In genomic region chr1:20885121-20885520, GRCh38 we compare ENCODE assay signal across 28 cellular contexts.
DNase-seq lines count a peak whose midpoint lies in the region; ATAC-seq, FAIRE-seq and TF ChIP-seq lines count a peak whose summit lies in the region.
"Had no signal": no experiment of that assay in that cellular context is flagged by ENCODE, and none has a peak within 500 bp of the region (broad histone marks: within the 10 kb centered on the region; RNA-seq: fewer than 3 reads in every experiment).

No MANE protein-coding gene starts in this region.

- no peak for TF ChIP-seq CTCF in A549 (IDR thresholded peaks at IDR 0.05)
- TF ChIP-seq CTCF in astrocyte of the cerebellum (IDR thresholded peaks at IDR 0.05; ENCODE audit: low read depth, low read length, missing control alignments), result no peak
- no peak for TF ChIP-seq CTCF in hepatocyte (IDR thresholded peaks at IDR 0.05; ENCODE audit: poor library complexity)

- no peaks in the 10 kb centered on the region for H3K9me2 ChIP-seq in hepatocyte (replicated peaks; ENCODE audit: insufficient read depth)

- DNase-seq in A549 (ENCODE audit: low read depth in 1 of 2, low spot score in 1 of 2), result no peak
- peak; percentile 3 for DNase-seq in Jurkat, Clone E6-1 (ENCODE audit: low read depth, low spot score)
- peak; percentile 32 for DNase-seq in astrocyte of the cerebellum (ENCODE audit: low read depth)
- peak; percentile 6 for DNase-seq in hepatocyte (ENCODE audit: low spot score)
- no peak for DNase-seq in DMS53 treated with DMSO at 0.1 percent for 48 hours (lab: John Stamatoyannopoulos, UW; ENCODE audit: unreplicated experiment)
- no peak for DNase-seq in RPMI8226
- DNase-seq in activated naive CD8-positive, alpha-beta T cell treated with anti-CD3 and anti-CD28 coated beads, Interleukin-2, amount 50 U/mL, for 24 hours, result no peak
- DNase-seq: ACHN; activated CD8-positive, alpha-beta memory T cell treated with anti-CD3 and anti-CD28 coated beads for 24 hours; activated naive CD4-positive, alpha-beta T cell treated with anti-CD3 and anti-CD28 coated beads, Interleukin-2, amount 50 U/mL, for 16 hours; activated T-cell treated with anti-CD3 and anti-CD28 coated beads, Interleukin-2, amount 50 U/mL, for 48 hours; colonic mucosa; DMS 273 treated with DMSO at 0.1 percent for 48 hours; GOT3; kidney glomerular epithelial cell; natural killer cell; NCI-H1092; NCI-H2029 treated with DMSO at 0.1 percent for 48 hours; pancreas; right cardiac atrium; stimulated activated CD4-positive, alpha-beta T cell treated with anti-CD3 and anti-CD28 coated beads, Interleukin-15, amount 100 ng/mL, for 24 hours had no signal

- FAIRE-seq in A549 (lab: Jason Lieb, UNC), result no peak
- FAIRE-seq: endometrium, frontal cortex, GM12878, GM19239, pancreas had no signal

- H2AFZ ChIP-seq in hepatocyte, result no peak overlapping the region

- no peak for TF ChIP-seq POLR2A in A549 (IDR thresholded peaks at IDR 0.05; ENCODE audit: low read length)

- H3K27me3 Mint-ChIP-seq in activated naive CD8-positive, alpha-beta T cell treated with anti-CD3 and anti-CD28 coated beads, Interleukin-2, amount 50 U/mL, for 24 hours, result no peaks in the 10 kb centered on the region
- H3K27me3 Mint-ChIP-seq: brain had no signal

- POLR2A ChIA-PET in A549 (lab: Yijun Ruan, JAX), result no interaction called here

- H3K4me3 ChIP-seq in A549 (no peak overlapping the region), astrocyte of the cerebellum (ENCODE audit: low read depth, low read length) (no peak overlapping the region), hepatocyte (no peak overlapping the region)
- H3K4me3 ChIP-seq in Jurkat, Clone E6-1 (ENCODE audit: low read length), result no peak overlapping the region
- H3K4me3 ChIP-seq: colonic mucosa, GM12878, pancreas had no signal

- H4K20me1 ChIP-seq in hepatocyte (ENCODE audit: insufficient read depth, poor library complexity, severe bottlenecking), result no peaks in the 10 kb centered on the region

- H3K27ac Mint-ChIP-seq in activated naive CD8-positive, alpha-beta T cell treated with anti-CD3 and anti-CD28 coated beads, Interleukin-2, amount 50 U/mL, for 24 hours, result no peak overlapping the region
- H3K27ac Mint-ChIP-seq: natural killer cell had no signal

- ATAC-seq in A549 (no peak), HG02610 (IDR thresholded peaks at IDR 0.05; ENCODE audit: unreplicated experiment) (no peak)
- no peak for ATAC-seq in activated naive CD8-positive, alpha-beta T cell treated with anti-CD3 and anti-CD28 coated beads, Interleukin-2, amount 50 U/mL, for 24 hours
- ATAC-seq: GM12878, natural killer cell, pancreas, right cardiac atrium had no signal

- H3K9me3 Mint-ChIP-seq in activated naive CD8-positive, alpha-beta T cell treated with anti-CD3 and anti-CD28 coated beads, Interleukin-2, amount 50 U/mL, for 24 hours, result no peaks in the 10 kb centered on the region
- H3K9me3 Mint-ChIP-seq: brain, natural killer cell had no signal

- H3K36me3 ChIP-seq in hepatocyte (replicated peaks; ENCODE audit: insufficient read depth, low read depth), result no peaks in the 10 kb centered on the region
- H3K36me3 ChIP-seq: colonic mucosa, pancreas had no signal

- TF ChIP-seq RAD21 in A549 (conservative IDR thresholded peaks at IDR 0.05 in 1 of 2, IDR thresholded peaks at IDR 0.05 in 1 of 2), result no peak

- H3K27ac ChIP-seq in A549 (peak overlapping the region; percentile 38 to 60), hepatocyte (no peak overlapping the region)
- H3K27ac ChIP-seq: colonic mucosa, KMS-11, pancreas had no signal

- no peaks in the 10 kb centered on the region for H3K27me3 ChIP-seq in hepatocyte
- H3K27me3 ChIP-seq: colonic mucosa, pancreas had no signal

- H3K9me3 ChIP-seq in A549 (no peaks in the 10 kb centered on the region), hepatocyte (ENCODE audit: low read depth) (no peaks in the 10 kb centered on the region)
- H3K9me3 ChIP-seq: colonic mucosa, pancreas had no signal

- H3K79me2 ChIP-seq in hepatocyte, result no peaks in the 10 kb centered on the region

- in situ Hi-C loops in astrocyte of the cerebellum (cut with HindIII; ENCODE audit: low sequenced_read_pairs), result no loop called here

- no peak overlapping the region for H3K4me3 Mint-ChIP-seq in activated naive CD8-positive, alpha-beta T cell treated with anti-CD3 and anti-CD28 coated beads, Interleukin-2, amount 50 U/mL, for 24 hours
- H3K4me3 Mint-ChIP-seq: brain, natural killer cell had no signal

- CTCF ChIA-PET in A549 (lab: Yijun Ruan, JAX), result interaction anchor here (0.9 kb wide), 1 partner anchor 11 kb away, joined by 3 read pairs; no protein-coding TSS in a partner anchor

- peaks cover 52% of the 10 kb centered on the region for H3K4me1 ChIP-seq in A549
- H3K4me1 ChIP-seq in hepatocyte (ENCODE audit: insufficient read depth), result peaks cover 10% of the 10 kb centered on the region
- H3K4me1 ChIP-seq: colonic mucosa had no signal

- peak overlapping the region; percentile 35; the same call in 2 of the 3 replicates for H3K4me2 ChIP-seq in A549
- no peak overlapping the region for H3K4me2 ChIP-seq in hepatocyte
- H3K4me2 ChIP-seq: KMS-11 had no signal

- 82% methylated on average over 3 of the region's 3 CpGs for WGBS in A549 (ENCODE audit: missing lambda C conversion rate)
- WGBS in hepatocyte (ENCODE audit: low lambda C conversion rate, missing lambda C conversion rate), result 79% methylated on average over 3 of the region's 3 CpGs

- no peaks in the 10 kb centered on the region for H3K4me1 Mint-ChIP-seq in activated naive CD8-positive, alpha-beta T cell treated with anti-CD3 and anti-CD28 coated beads, Interleukin-2, amount 50 U/mL, for 24 hours
- H3K4me1 Mint-ChIP-seq: natural killer cell had no signal

- no peak for TF ChIP-seq EP300 in A549 (IDR thresholded peaks at IDR 0.05)

- H3K36me3 Mint-ChIP-seq in activated naive CD8-positive, alpha-beta T cell treated with anti-CD3 and anti-CD28 coated beads, Interleukin-2, amount 50 U/mL, for 24 hours (ENCODE audit: low read depth), result peaks cover 9% of the 10 kb centered on the region
- H3K36me3 Mint-ChIP-seq: natural killer cell had no signal

TF ChIP-seq in A549, 52 proteins besides CTCF, POLR2A, EP300 and RAD21:
- TF ChIP-seq ZSCAN20 (CRISPR knock-in tag; IDR thresholded peaks at IDR 0.05) (no peak), RNF2 (IDR thresholded peaks at IDR 0.05; ENCODE audit: borderline replicate concordance, low read depth) (no peak), EHMT2 (IDR thresholded peaks at IDR 0.05; ENCODE audit: low read depth) (no peak), KDM5A (IDR thresholded peaks at IDR 0.05) (no peak), BHLHE40 (IDR thresholded peaks at IDR 0.05; ENCODE audit: low read depth, low read length) (no peak), CEBPB (IDR thresholded peaks at IDR 0.05) (no peak), HEYL (CRISPR knock-in tag; IDR thresholded peaks at IDR 0.05) (no peak), HOXA7 (CRISPR knock-in tag; IDR thresholded peaks at IDR 0.05) (no peak), ZNF302 (CRISPR knock-in tag; IDR thresholded peaks at IDR 0.05) (no peak), TP53 (CRISPR knock-in tag; IDR thresholded peaks at IDR 0.05) (no peak), HOXB5 (CRISPR knock-in tag; IDR thresholded peaks at IDR 0.05) (no peak)
- TF ChIP-seq, protein P1, sequence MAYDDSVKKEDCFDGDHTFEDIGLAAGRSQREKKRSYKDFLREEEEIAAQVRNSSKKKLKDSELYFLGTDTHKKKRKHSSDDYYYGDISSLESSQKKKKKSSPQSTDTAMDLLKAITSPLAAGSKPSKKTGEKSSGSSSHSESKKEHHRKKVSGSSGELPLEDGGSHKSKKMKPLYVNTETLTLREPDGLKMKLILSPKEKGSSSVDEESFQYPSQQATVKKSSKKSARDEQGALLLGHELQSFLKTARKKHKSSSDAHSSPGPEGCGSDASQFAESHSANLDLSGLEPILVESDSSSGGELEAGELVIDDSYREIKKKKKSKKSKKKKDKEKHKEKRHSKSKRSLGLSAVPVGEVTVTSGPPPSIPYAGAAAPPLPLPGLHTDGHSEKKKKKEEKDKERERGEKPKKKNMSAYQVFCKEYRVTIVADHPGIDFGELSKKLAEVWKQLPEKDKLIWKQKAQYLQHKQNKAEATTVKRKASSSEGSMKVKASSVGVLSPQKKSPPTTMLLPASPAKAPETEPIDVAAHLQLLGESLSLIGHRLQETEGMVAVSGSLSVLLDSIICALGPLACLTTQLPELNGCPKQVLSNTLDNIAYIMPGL (CRISPR knock-in tag; IDR thresholded peaks at IDR 0.05; ENCODE audit: borderline replicate concordance), result no peak
- TF ChIP-seq, protein P2, sequence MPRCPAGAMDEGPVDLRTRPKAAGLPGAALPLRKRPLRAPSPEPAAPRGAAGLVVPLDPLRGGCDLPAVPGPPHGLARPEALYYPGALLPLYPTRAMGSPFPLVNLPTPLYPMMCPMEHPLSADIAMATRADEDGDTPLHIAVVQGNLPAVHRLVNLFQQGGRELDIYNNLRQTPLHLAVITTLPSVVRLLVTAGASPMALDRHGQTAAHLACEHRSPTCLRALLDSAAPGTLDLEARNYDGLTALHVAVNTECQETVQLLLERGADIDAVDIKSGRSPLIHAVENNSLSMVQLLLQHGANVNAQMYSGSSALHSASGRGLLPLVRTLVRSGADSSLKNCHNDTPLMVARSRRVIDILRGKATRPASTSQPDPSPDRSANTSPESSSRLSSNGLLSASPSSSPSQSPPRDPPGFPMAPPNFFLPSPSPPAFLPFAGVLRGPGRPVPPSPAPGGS (IDR thresholded peaks at IDR 0.05), result no peak

Comparison
In these comparisons a context has a peak if more than half of its experiments do, and no peak if none do; other contexts are left out.
1. DNase-seq: peak in Jurkat, Clone E6-1 (single experiment), astrocyte of the cerebellum (single experiment) and hepatocyte (single experiment); none in A549 (0 of 2), DMS53 treated with DMSO at 0.1 percent for 48 hours (single experiment), RPMI8226 (single experiment) and activated naive CD8-positive, alpha-beta T cell treated with anti-CD3 and anti-CD28 coated beads, Interleukin-2, amount 50 U/mL, for 24 hours (single experiment).